ENCODE assay signal across 8 cellular contexts in genomic region chr9:89576404-89576824, GRCh38. TPM values are rescaled to one million over a fixed set of nuclear protein-coding genes. Genes with fewer than 3 reads are reported as not detected.
DNase-seq lines count a peak whose midpoint lies in the region; ATAC-seq, FAIRE-seq and TF ChIP-seq lines count a peak whose summit lies in the region.

No MANE protein-coding gene starts in this region.

- no peak for DNase-seq in BE2C
- no peak for DNase-seq in GM19239 (ENCODE audit: insufficient read length, low spot score)
- peak; percentile 47 for DNase-seq in SK-MEL-5 (ENCODE audit: low read depth, low spot score)
- peak; percentile 26 for DNase-seq in fibroblast of the conjunctiva (ENCODE audit: low read depth)
- DNase-seq in superior temporal gyrus (ENCODE audit: extremely low spot score) = peak; percentile 79
- no peak for DNase-seq in left colon

- H3K4me3 ChIP-seq in BE2C (ENCODE audit: low read depth, low read length) = no peak overlapping the region

- H3K4me1 ChIP-seq in BE2C = no peaks in the 10 kb centered on the region

- FAIRE-seq in GM19239 (lab: Jason Lieb, UNC) = peak; percentile 39

- no peaks in the 10 kb centered on the region for H3K36me3 ChIP-seq in BE2C

- no peaks in the 10 kb centered on the region for H3K9me3 ChIP-seq in BE2C

- intact Hi-C loops in left colon (cut with DNase I, micrococcal nuclease) = no loop called here

- in situ Hi-C loops in SK-MEL-5 (cut with HindIII; ENCODE audit: low pct_unique_long_range_greater_than_20kb, low sequenced_read_pairs) = no loop called here

- peaks cover 43% of the 10 kb centered on the region for H3K27me3 ChIP-seq in BE2C

- peak; percentile 67 for TF ChIP-seq CTCF in BE2C (IDR thresholded peaks at IDR 0.05; ENCODE audit: low read depth, low read length)

- no peak for ATAC-seq in HG02759 (IDR thresholded peaks at IDR 0.05; ENCODE audit: unreplicated experiment)
- no peak for ATAC-seq in left colon
- ATAC-seq in HG03095 (IDR thresholded peaks at IDR 0.05; ENCODE audit: unreplicated experiment) = no peak

RNA-seq across cellular contexts. Expression of gene GADD45G, which starts 28.4 kb away (rescaled TPM):
- polyA plus RNA-seq in BE2C (2012; ENCODE audit: insufficient read depth, insufficient read length, low read depth) = 86.0 TPM
- total RNA-seq in SK-MEL-5 (2014; rRNA removed; shearing (Covaris generic)) = not detected in 2 replicates
- polyA plus RNA-seq in SK-MEL-5 (2015; cell fraction: cytosol; rRNA removed) = not detected in 2 replicates
- polyA plus RNA-seq in SK-MEL-5 (2015; cell fraction: nucleus; rRNA removed) = not detected in 2 replicates
- total RNA-seq in left colon = 10 to 100 TPM in 1 of 2 donors, 1 to 10 TPM in 1; 5.3 to 13.9 TPM

Comparison
In these comparisons a context has a peak if more than half of its experiments do, and no peak if none do; other contexts are left out.
1. DNase-seq: peak in SK-MEL-5 (single experiment), fibroblast of the conjunctiva (single experiment) and superior temporal gyrus (single experiment); none in BE2C (single experiment), GM19239 (single experiment) and left colon (0 of 2).